ENCODE assay signal across 1 cellular context in genomic region chr5:34685485-34686197, GRCh38.
A peak's percentile ranks its signal among the peaks of the same experiment; 100 is the strongest.
TF ChIP-seq lines count a peak whose summit lies in the region.

No MANE protein-coding gene starts in this region.

TF ChIP-seq in HEK293, 187 proteins besides CTCF, POLR2A, EP300 and RAD21 (continued from another document and continues in another):
- TF ChIP-seq, protein P1, sequence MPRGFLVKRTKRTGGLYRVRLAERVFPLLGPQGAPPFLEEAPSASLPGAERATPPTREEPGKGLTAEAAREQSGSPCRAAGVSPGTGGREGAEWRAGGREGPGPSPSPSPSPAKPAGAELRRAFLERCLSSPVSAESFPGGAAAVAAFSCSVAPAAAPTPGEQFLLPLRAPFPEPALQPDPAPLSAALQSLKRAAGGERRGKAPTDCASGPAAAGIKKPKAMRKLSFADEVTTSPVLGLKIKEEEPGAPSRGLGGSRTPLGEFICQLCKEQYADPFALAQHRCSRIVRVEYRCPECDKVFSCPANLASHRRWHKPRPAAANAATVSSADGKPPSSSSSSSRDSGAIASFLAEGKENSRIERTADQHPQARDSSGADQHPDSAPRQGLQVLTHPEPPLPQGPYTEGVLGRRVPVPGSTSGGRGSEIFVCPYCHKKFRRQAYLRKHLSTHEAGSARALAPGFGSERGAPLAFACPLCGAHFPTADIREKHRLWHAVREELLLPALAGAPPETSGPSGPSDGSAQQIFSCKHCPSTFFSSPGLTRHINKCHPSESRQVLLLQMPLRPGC (tag by site-specific recombination; IDR thresholded peaks at IDR 0.05), result no peak
- TF ChIP-seq ZNF785 (tag by site-specific recombination; IDR thresholded peaks at IDR 0.05) (no peak), ZNF121 (tag by site-specific recombination; IDR thresholded peaks at IDR 0.05) (no peak), GFI1B (tag by site-specific recombination; IDR thresholded peaks at IDR 0.05) (no peak), ZBTB1 (tag by site-specific recombination; IDR thresholded peaks at IDR 0.05) (no peak), ZNF580 (tag by site-specific recombination; IDR thresholded peaks at IDR 0.05) (no peak), HOXA7 (CRISPR knock-in tag; IDR thresholded peaks at IDR 0.05; ENCODE audit: borderline replicate concordance) (no peak), PRDM1 (tag by site-specific recombination; IDR thresholded peaks at IDR 0.05) (no peak), ZNF155 (tag by site-specific recombination; IDR thresholded peaks at IDR 0.05) (no peak), ZNF114 (tag by site-specific recombination; IDR thresholded peaks at IDR 0.05) (no peak), GLI4 (tag by site-specific recombination; IDR thresholded peaks at IDR 0.05) (no peak), ZNF624 (tag by site-specific recombination; IDR thresholded peaks at IDR 0.05) (no peak), ZNF26 (tag by site-specific recombination; IDR thresholded peaks at IDR 0.05) (no peak), ZNF473 (tag by site-specific recombination; IDR thresholded peaks at IDR 0.05) (no peak), MEIS1 (CRISPR knock-in tag; IDR thresholded peaks at IDR 0.05; ENCODE audit: borderline replicate concordance) (no peak), ZSCAN16 (tag by site-specific recombination; IDR thresholded peaks at IDR 0.05) (no peak), WT1 (tag by site-specific recombination; IDR thresholded peaks at IDR 0.05) (peak; percentile 95), ZNF146 (tag by site-specific recombination; IDR thresholded peaks at IDR 0.05) (no peak), ZNF280C (tag by site-specific recombination; IDR thresholded peaks at IDR 0.05) (no peak), ZNF16 (tag by site-specific recombination; IDR thresholded peaks at IDR 0.05; ENCODE audit: low read depth) (no peak), ZNF280D (tag by site-specific recombination; IDR thresholded peaks at IDR 0.05) (no peak), ZIC2 (tag by site-specific recombination; IDR thresholded peaks at IDR 0.05) (no peak), ZNF112 (tag by site-specific recombination; IDR thresholded peaks at IDR 0.05) (no peak), IKZF3 (tag by site-specific recombination; IDR thresholded peaks at IDR 0.05) (peak; percentile 61; the same call in 1 of the 2 replicates), ZNF48 (tag by site-specific recombination; IDR thresholded peaks at IDR 0.05) (no peak), ZNF701 (tag by site-specific recombination; IDR thresholded peaks at IDR 0.05) (no peak), BCL11A (tag by site-specific recombination; IDR thresholded peaks at IDR 0.05; ENCODE audit: low read depth) (no peak), ZNF596 (tag by site-specific recombination; IDR thresholded peaks at IDR 0.05) (no peak), ZNF184 (tag by site-specific recombination; IDR thresholded peaks at IDR 0.05) (no peak), ZNF18 (tag by site-specific recombination; IDR thresholded peaks at IDR 0.05) (no peak), BCL11B (tag by site-specific recombination; IDR thresholded peaks at IDR 0.05; ENCODE audit: low read depth) (no peak), YY1 (tag by site-specific recombination; IDR thresholded peaks at IDR 0.05) (no peak), ZNF629 (tag by site-specific recombination; IDR thresholded peaks at IDR 0.05) (no peak), ZNF677 (tag by site-specific recombination; IDR thresholded peaks at IDR 0.05) (no peak), KLF9 (tag by site-specific recombination; IDR thresholded peaks at IDR 0.05; ENCODE audit: low read depth) (no peak), ZBTB17 (tag by site-specific recombination; IDR thresholded peaks at IDR 0.05) (peak; percentile 72)
- TF ChIP-seq, protein P2, sequence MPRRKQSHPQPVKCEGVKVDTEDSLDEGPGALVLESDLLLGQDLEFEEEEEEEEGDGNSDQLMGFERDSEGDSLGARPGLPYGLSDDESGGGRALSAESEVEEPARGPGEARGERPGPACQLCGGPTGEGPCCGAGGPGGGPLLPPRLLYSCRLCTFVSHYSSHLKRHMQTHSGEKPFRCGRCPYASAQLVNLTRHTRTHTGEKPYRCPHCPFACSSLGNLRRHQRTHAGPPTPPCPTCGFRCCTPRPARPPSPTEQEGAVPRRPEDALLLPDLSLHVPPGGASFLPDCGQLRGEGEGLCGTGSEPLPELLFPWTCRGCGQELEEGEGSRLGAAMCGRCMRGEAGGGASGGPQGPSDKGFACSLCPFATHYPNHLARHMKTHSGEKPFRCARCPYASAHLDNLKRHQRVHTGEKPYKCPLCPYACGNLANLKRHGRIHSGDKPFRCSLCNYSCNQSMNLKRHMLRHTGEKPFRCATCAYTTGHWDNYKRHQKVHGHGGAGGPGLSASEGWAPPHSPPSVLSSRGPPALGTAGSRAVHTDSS (tag by site-specific recombination; IDR thresholded peaks at IDR 0.05), result no peak; the same call in 1 of the 2 replicates
- TF ChIP-seq, protein P3, sequence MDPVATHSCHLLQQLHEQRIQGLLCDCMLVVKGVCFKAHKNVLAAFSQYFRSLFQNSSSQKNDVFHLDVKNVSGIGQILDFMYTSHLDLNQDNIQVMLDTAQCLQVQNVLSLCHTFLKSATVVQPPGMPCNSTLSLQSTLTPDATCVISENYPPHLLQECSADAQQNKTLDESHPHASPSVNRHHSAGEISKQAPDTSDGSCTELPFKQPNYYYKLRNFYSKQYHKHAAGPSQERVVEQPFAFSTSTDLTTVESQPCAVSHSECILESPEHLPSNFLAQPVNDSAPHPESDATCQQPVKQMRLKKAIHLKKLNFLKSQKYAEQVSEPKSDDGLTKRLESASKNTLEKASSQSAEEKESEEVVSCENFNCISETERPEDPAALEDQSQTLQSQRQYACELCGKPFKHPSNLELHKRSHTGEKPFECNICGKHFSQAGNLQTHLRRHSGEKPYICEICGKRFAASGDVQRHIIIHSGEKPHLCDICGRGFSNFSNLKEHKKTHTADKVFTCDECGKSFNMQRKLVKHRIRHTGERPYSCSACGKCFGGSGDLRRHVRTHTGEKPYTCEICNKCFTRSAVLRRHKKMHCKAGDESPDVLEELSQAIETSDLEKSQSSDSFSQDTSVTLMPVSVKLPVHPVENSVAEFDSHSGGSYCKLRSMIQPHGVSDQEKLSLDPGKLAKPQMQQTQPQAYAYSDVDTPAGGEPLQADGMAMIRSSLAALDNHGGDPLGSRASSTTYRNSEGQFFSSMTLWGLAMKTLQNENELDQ (tag by site-specific recombination; IDR thresholded peaks at IDR 0.05; ENCODE audit: low read depth), result no peak
- TF ChIP-seq, protein P4, sequence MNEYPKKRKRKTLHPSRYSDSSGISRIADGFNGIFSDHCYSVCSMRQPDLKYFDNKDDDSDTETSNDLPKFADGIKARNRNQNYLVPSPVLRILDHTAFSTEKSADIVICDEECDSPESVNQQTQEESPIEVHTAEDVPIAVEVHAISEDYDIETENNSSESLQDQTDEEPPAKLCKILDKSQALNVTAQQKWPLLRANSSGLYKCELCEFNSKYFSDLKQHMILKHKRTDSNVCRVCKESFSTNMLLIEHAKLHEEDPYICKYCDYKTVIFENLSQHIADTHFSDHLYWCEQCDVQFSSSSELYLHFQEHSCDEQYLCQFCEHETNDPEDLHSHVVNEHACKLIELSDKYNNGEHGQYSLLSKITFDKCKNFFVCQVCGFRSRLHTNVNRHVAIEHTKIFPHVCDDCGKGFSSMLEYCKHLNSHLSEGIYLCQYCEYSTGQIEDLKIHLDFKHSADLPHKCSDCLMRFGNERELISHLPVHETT (tag by site-specific recombination; IDR thresholded peaks at IDR 0.05), result no peak
- TF ChIP-seq, protein P5, sequence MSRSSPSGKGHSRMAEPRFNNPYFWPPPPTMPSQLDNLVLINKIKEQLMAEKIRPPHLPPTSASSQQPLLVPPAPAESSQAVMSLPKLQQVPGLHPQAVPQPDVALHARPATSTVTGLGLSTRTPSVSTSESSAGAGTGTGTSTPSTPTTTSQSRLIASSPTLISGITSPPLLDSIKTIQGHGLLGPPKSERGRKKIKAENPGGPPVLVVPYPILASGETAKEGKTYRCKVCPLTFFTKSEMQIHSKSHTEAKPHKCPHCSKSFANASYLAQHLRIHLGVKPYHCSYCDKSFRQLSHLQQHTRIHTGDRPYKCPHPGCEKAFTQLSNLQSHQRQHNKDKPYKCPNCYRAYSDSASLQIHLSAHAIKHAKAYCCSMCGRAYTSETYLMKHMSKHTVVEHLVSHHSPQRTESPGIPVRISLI (tag by site-specific recombination; IDR thresholded peaks at IDR 0.05), result no peak
- TF ChIP-seq, protein P6, sequence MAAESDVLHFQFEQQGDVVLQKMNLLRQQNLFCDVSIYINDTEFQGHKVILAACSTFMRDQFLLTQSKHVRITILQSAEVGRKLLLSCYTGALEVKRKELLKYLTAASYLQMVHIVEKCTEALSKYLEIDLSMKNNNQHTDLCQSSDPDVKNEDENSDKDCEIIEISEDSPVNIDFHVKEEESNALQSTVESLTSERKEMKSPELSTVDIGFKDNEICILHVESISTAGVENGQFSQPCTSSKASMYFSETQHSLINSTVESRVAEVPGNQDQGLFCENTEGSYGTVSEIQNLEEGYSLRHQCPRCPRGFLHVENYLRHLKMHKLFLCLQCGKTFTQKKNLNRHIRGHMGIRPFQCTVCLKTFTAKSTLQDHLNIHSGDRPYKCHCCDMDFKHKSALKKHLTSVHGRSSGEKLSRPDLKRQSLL (tag by site-specific recombination; IDR thresholded peaks at IDR 0.05), result no peak
